ENCODE assay signal across 8 cellular contexts in the genomic region with DNA sequence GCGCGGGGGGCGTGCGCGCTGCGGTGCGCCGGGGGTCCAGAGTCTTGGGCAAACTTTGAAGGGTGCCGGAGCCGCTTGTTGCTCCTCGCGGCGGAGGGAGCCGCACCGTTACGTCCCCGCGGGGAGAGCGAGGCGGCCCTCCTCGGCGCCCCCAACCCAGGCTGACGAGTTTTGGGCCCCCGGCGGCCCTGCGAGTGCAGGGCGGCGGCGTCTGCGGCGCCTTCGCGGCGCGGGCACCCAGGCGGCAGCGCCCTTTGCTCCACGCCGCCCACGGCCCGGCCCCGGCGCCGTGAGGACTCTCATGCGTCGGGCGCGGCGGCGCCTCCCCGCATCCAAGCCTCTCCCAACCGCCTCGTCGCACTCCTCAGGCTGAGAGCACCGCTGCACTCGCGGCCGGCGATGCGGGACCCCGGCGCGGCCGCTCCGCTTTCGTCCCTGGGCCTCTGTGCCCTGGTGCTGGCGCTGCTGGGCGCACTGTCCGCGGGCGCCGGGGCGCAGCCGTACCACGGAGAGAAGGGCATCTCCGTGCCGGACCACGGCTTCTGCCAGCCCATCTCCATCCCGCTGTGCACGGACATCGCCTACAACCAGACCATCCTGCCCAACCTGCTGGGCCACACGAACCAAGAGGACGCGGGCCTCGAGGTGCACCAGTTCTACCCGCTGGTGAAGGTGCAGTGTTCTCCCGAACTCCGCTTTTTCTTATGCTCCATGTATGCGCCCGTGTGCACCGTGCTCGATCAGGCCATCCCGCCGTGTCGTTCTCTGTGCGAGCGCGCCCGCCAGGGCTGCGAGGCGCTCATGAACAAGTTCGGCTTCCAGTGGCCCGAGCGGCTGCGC. TPM values are rescaled to one million over a fixed set of nuclear protein-coding genes. Genes with fewer than 3 reads are reported as not detected.
DNase-seq lines count a peak whose midpoint lies in the region; ATAC-seq and TF ChIP-seq lines count a peak whose summit lies in the region.

No MANE protein-coding gene starts in this region.

- H2AFZ ChIP-seq in SK-N-SH (ENCODE audit: low read depth), result peak overlapping the region; percentile 74; the same call in 1 of the 2 replicates

- no peak for TF ChIP-seq EP300 in SK-N-SH (IDR thresholded peaks at IDR 0.05; ENCODE audit: borderline replicate concordance in 1 of 2, low read depth in 1 of 2, low read length in 1 of 2)

- CTCF ChIA-PET in SK-N-SH (lab: Yijun Ruan, JAX), result interaction anchor here (0.7 kb wide), 1 partner anchor 90 kb away, joined by 3 read pairs; no protein-coding TSS in a partner anchor
- CTCF ChIA-PET in MCF 10A (lab: Yijun Ruan, JAX), result no interaction called here

- H3K9me3 Mint-ChIP-seq in MCF 10A (ENCODE audit: unreplicated experiment), result no peaks in the 10 kb centered on the region

- ATAC-seq in HG03097 (IDR thresholded peaks at IDR 0.05; ENCODE audit: low FRiP score, unreplicated experiment), result peak; percentile 12

- H3K4me2 ChIP-seq in SK-N-SH, result peak overlapping the region; percentile 74

- TF ChIP-seq RAD21 in SK-N-SH (IDR thresholded peaks at IDR 0.05; ENCODE audit: low read length), result no peak

- H3K27me3 ChIP-seq in SK-N-SH (ENCODE audit: insufficient read depth) (no peaks in the 10 kb centered on the region), kidney epithelial cell (ENCODE audit: control insufficient read depth, insufficient read depth, low read length) (no peaks in the 10 kb centered on the region)

- peak overlapping the region; percentile 89 for H3K9ac ChIP-seq in SK-N-SH

- BruUV-seq in MCF 10A (replicated peaks; lab: Mats Ljungman, UMichigan), result no TSS peak

- no peaks in the 10 kb centered on the region for H3K9me3 ChIP-seq in SK-N-SH

- H3F3A ChIP-seq in SK-N-SH (replicated peaks; ENCODE audit: insufficient read depth), result peaks cover 24% of the 10 kb centered on the region

- no peaks in the 10 kb centered on the region for H3K27me3 Mint-ChIP-seq in MCF 10A (ENCODE audit: insufficient read depth, unreplicated experiment)

- peaks cover 37% of the 10 kb centered on the region for H4K20me1 ChIP-seq in SK-N-SH (ENCODE audit: insufficient read depth)

- H3K36me3 ChIP-seq in SK-N-SH (replicated peaks in 1 of 2; ENCODE audit: control insufficient read depth in 1 of 2, insufficient read depth in 2 of 2, low read length in 1 of 2), result peaks cover 18 to 25% of the 10 kb centered on the region in 2 experiments
- H3K36me3 ChIP-seq in kidney epithelial cell (ENCODE audit: control insufficient read depth, insufficient read depth, low read length), result no peaks in the 10 kb centered on the region

- H3K27ac Mint-ChIP-seq in MCF 10A (ENCODE audit: low read depth, unreplicated experiment), result no peak overlapping the region

- peaks cover 57% of the 10 kb centered on the region for H3K79me2 ChIP-seq in SK-N-SH (ENCODE audit: insufficient read depth)

- peaks cover 7% of the 10 kb centered on the region for H3K4me1 Mint-ChIP-seq in MCF 10A (ENCODE audit: insufficient read depth, unreplicated experiment)

- H3K27ac ChIP-seq in SK-N-SH (ENCODE audit: low read depth in 2 of 2, low read length in 1 of 2), result peak overlapping the region; percentile 94

- H3K4me3 ChIP-seq in SK-N-SH (ENCODE audit: low read depth in 2 of 2, low read length in 1 of 2) (peak overlapping the region; percentile 69 to 88), kidney epithelial cell (ENCODE audit: low read depth, low read length) (peak overlapping the region; percentile 42)

- WGBS in SK-N-SH (ENCODE audit: low lambda C conversion rate), result 3% methylated on average over 25 of the region's 105 CpGs

- no peaks in the 10 kb centered on the region for H3K9me2 ChIP-seq in SK-N-SH

- POLR2A ChIA-PET in SK-N-SH (lab: Yijun Ruan, JAX) (no interaction called here), MCF 10A (lab: Yijun Ruan, JAX) (interaction anchor here (0.7 to 1.0 kb wide), 4 partner anchors 30 to 253 kb away, joined by 3 to 7 read pairs (median 3); a partner anchor contains a TSS)

- DNase-seq in activated gamma-delta T cell (lab: John Stamatoyannopoulos, UW) (peak; percentile 27), activated gamma-delta T cell treated with Interleukin-2 at 50 U/mL for 16 hours (no peak), SK-N-SH (peak; percentile 75), MCF 10A (ENCODE audit: unreplicated experiment) (peak; percentile 31), kidney epithelial cell (ENCODE audit: low read depth) (no peak), GOT3 (lab: John Stamatoyannopoulos, UW) (no peak)
- peak; percentile 46 for DNase-seq in stimulated activated CD8-positive, alpha-beta memory T cell treated with anti-CD3 and anti-CD28 coated beads, Interleukin-4, amount 100 ng/mL, for 48 hours

- no peaks in the 10 kb centered on the region for H3K36me3 Mint-ChIP-seq in MCF 10A (ENCODE audit: insufficient read depth, unreplicated experiment)

- peaks cover 15 to 39% of the 10 kb centered on the region in 2 experiments for H3K4me1 ChIP-seq in SK-N-SH (ENCODE audit: control insufficient read depth in 1 of 2, insufficient read depth in 2 of 2, low read depth in 1 of 2, low read length in 1 of 2)

- TF ChIP-seq CTCF in SK-N-SH (IDR thresholded peaks at IDR 0.05) (no peak), MCF 10A (IDR thresholded peaks at IDR 0.05; ENCODE audit: unreplicated experiment) (no peak), kidney epithelial cell (IDR thresholded peaks at IDR 0.05; ENCODE audit: insufficient read depth, low read length, poor library complexity, severe bottlenecking) (no peak)

- no peak overlapping the region for H3K4me3 Mint-ChIP-seq in MCF 10A (ENCODE audit: unreplicated experiment)

- intact Hi-C loops in MCF 10A (cut with micrococcal nuclease), result loop anchor here (10.0 kb wide), 1 partner anchor 100 kb away; no protein-coding TSS in a partner anchor

TF ChIP-seq in SK-N-SH, 30 proteins besides CTCF, POLR2A, EP300 and RAD21:
- TF ChIP-seq YY1 (IDR thresholded peaks at IDR 0.05; ENCODE audit: low read depth), result 0 out of 2 replicates have a peak, but pooled peaks have one; percentile 3
- TF ChIP-seq EZH2phosphoT487 (IDR thresholded peaks at IDR 0.05; ENCODE audit: borderline replicate concordance, low read depth), result no peak
- 0 out of 2 replicates have a peak, but pooled peaks have one; percentile 1 for TF ChIP-seq NRF1 (IDR thresholded peaks at IDR 0.05; ENCODE audit: low read depth, low read length)

RNA-seq across cellular contexts. Expression of a gene that starts 0.8 kb away (rescaled TPM):
- polyA plus RNA-seq in SK-N-SH (2012; rRNA removed), result 16.1 and 19.7 TPM in 2 replicates
- polyA plus RNA-seq in SK-N-SH (2012; cell fraction: cytosol; rRNA removed), result 17.1 and 21.4 TPM in 2 replicates
- 12.2 and 15.3 TPM in 2 replicates for polyA plus RNA-seq in SK-N-SH (2012; cell fraction: nucleus; rRNA removed)
- 1.1 and 1.8 TPM in 2 replicates for total RNA-seq in MCF 10A (2022)
- 13.5 and 14.5 TPM in 2 replicates for total RNA-seq in kidney epithelial cell

RNA-seq across cellular contexts. Expression of a gene that starts 38.6 kb away (rescaled TPM):
- polyA plus RNA-seq in SK-N-SH (2012; rRNA removed), result 0.07 and 0.11 TPM in 2 replicates
- polyA plus RNA-seq in SK-N-SH (2012; cell fraction: cytosol; rRNA removed), result 0.04 and 0.05 TPM in 2 replicates
- polyA plus RNA-seq in SK-N-SH (2012; cell fraction: nucleus; rRNA removed), result 0.46 and 0.64 TPM in 2 replicates
- total RNA-seq in MCF 10A (2022), result not detected in 2 replicates
- not detected in 2 replicates for total RNA-seq in kidney epithelial cell

Comparison
In these comparisons a context has a peak if more than half of its experiments do, and no peak if none do; other contexts are left out.
1. DNase-seq: peak in activated gamma-delta T cell (single experiment), SK-N-SH (single experiment), MCF 10A (single experiment) and stimulated activated CD8-positive, alpha-beta memory T cell treated with anti-CD3 and anti-CD28 coated beads, Interleukin-4, amount 100 ng/mL, for 48 hours (single experiment); none in activated gamma-delta T cell treated with Interleukin-2 at 50 U/mL for 16 hours (single experiment), kidney epithelial cell (single experiment) and GOT3 (single experiment).